Comparison of ENCODE assay signal across 1 cellular context in genomic region chr11:62805044-62805892, GRCh38.
TF ChIP-seq lines count a peak whose summit lies in the region.

Gene NXF1, minus strand, starts transcription at chr11:62805440. Its CDS starts 84 bp downstream, at chr11:62805356.

TF ChIP-seq in K562, 482 proteins besides CTCF, POLR2A, EP300 and RAD21 (continued from another document and continues in another):
- TF ChIP-seq ETS1 (conservative IDR thresholded peaks at IDR 0.05; ENCODE audit: control insufficient read depth, low read depth, low read length) (peak; percentile 69; the same call in 1 of the 2 replicates), ARNT (IDR thresholded peaks at IDR 0.05) (no peak), KDM2B (CRISPR knock-in tag; IDR thresholded peaks at IDR 0.05) (no peak), E4F1 (CRISPR knock-in tag; IDR thresholded peaks at IDR 0.05; ENCODE audit: borderline replicate concordance) (no peak), ZNF197 (CRISPR knock-in tag; IDR thresholded peaks at IDR 0.05; ENCODE audit: low read depth) (no peak), HOXB6 (CRISPR knock-in tag; IDR thresholded peaks at IDR 0.05; ENCODE audit: borderline replicate concordance) (peak; percentile 52; the same call in 1 of the 2 replicates), ZBTB5 (IDR thresholded peaks at IDR 0.05) (no peak), ELF4 (CRISPR knock-in tag; IDR thresholded peaks at IDR 0.05) (0 out of 2 replicates have a peak, but pooled peaks have one; percentile 34), CBFA2T3 (IDR thresholded peaks at IDR 0.05) (no peak), NEUROD1 (IDR thresholded peaks at IDR 0.05; ENCODE audit: borderline replicate concordance, low read depth, low read length, partially characterized antibody) (peak; percentile 65), ZNF407 (IDR thresholded peaks at IDR 0.05; ENCODE audit: low read depth) (no peak), ZFP30 (CRISPR knock-in tag; IDR thresholded peaks at IDR 0.05; ENCODE audit: borderline replicate concordance) (no peak), MAFG (tag; conservative IDR thresholded peaks at IDR 0.05) (no peak), ZNF232 (CRISPR knock-in tag; IDR thresholded peaks at IDR 0.05) (peak; percentile 91), ILF3 (IDR thresholded peaks at IDR 0.05; ENCODE audit: borderline replicate concordance) (peak; percentile 97; the same call in 1 of the 2 replicates), IFI16 (CRISPR knock-in tag; IDR thresholded peaks at IDR 0.05) (no peak), TEAD4 (IDR thresholded peaks at IDR 0.05; ENCODE audit: low read length) (peak; percentile 20; the same call in 1 of the 2 replicates), TEAD4 (CRISPR knock-in tag; IDR thresholded peaks at IDR 0.05; ENCODE audit: borderline replicate concordance) (no peak), NFIX (CRISPR knock-in tag; IDR thresholded peaks at IDR 0.05; ENCODE audit: low read depth) (no peak), CHD1 (IDR thresholded peaks at IDR 0.05; ENCODE audit: low read length) (peak; percentile 81), ZNF707 (CRISPR knock-in tag; conservative IDR thresholded peaks at IDR 0.05) (no peak), SFPQ (IDR thresholded peaks at IDR 0.05; ENCODE audit: low read depth, low read length) (no peak)
- TF ChIP-seq, protein P1, sequence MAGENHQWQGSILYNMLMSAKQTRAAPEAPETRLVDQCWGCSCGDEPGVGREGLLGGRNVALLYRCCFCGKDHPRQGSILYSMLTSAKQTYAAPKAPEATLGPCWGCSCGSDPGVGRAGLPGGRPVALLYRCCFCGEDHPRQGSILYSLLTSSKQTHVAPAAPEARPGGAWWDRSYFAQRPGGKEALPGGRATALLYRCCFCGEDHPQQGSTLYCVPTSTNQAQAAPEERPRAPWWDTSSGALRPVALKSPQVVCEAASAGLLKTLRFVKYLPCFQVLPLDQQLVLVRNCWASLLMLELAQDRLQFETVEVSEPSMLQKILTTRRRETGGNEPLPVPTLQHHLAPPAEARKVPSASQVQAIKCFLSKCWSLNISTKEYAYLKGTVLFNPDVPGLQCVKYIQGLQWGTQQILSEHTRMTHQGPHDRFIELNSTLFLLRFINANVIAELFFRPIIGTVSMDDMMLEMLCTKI (IDR thresholded peaks at IDR 0.05; ENCODE audit: partially characterized antibody): no peak
- TF ChIP-seq, protein P2, sequence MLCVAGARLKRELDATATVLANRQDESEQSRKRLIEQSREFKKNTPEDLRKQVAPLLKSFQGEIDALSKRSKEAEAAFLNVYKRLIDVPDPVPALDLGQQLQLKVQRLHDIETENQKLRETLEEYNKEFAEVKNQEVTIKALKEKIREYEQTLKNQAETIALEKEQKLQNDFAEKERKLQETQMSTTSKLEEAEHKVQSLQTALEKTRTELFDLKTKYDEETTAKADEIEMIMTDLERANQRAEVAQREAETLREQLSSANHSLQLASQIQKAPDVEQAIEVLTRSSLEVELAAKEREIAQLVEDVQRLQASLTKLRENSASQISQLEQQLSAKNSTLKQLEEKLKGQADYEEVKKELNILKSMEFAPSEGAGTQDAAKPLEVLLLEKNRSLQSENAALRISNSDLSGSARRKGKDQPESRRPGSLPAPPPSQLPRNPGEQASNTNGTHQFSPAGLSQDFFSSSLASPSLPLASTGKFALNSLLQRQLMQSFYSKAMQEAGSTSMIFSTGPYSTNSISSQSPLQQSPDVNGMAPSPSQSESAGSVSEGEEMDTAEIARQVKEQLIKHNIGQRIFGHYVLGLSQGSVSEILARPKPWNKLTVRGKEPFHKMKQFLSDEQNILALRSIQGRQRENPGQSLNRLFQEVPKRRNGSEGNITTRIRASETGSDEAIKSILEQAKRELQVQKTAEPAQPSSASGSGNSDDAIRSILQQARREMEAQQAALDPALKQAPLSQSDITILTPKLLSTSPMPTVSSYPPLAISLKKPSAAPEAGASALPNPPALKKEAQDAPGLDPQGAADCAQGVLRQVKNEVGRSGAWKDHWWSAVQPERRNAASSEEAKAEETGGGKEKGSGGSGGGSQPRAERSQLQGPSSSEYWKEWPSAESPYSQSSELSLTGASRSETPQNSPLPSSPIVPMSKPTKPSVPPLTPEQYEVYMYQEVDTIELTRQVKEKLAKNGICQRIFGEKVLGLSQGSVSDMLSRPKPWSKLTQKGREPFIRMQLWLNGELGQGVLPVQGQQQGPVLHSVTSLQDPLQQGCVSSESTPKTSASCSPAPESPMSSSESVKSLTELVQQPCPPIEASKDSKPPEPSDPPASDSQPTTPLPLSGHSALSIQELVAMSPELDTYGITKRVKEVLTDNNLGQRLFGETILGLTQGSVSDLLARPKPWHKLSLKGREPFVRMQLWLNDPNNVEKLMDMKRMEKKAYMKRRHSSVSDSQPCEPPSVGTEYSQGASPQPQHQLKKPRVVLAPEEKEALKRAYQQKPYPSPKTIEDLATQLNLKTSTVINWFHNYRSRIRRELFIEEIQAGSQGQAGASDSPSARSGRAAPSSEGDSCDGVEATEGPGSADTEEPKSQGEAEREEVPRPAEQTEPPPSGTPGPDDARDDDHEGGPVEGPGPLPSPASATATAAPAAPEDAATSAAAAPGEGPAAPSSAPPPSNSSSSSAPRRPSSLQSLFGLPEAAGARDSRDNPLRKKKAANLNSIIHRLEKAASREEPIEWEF (CRISPR knock-in tag; IDR thresholded peaks at IDR 0.05): no peak
- TF ChIP-seq, protein P3, sequence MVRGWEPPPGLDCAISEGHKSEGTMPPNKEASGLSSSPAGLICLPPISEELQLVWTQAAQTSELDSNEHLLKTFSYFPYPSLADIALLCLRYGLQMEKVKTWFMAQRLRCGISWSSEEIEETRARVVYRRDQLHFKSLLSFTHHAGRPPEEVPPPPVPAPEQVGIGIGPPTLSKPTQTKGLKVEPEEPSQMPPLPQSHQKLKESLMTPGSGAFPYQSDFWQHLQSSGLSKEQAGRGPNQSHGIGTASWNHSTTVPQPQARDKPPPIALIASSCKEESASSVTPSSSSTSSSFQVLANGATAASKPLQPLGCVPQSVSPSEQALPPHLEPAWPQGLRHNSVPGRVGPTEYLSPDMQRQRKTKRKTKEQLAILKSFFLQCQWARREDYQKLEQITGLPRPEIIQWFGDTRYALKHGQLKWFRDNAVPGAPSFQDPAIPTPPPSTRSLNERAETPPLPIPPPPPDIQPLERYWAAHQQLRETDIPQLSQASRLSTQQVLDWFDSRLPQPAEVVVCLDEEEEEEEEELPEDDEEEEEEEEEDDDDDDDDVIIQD (CRISPR knock-in tag; IDR thresholded peaks at IDR 0.05): no peak
- TF ChIP-seq, protein P4, sequence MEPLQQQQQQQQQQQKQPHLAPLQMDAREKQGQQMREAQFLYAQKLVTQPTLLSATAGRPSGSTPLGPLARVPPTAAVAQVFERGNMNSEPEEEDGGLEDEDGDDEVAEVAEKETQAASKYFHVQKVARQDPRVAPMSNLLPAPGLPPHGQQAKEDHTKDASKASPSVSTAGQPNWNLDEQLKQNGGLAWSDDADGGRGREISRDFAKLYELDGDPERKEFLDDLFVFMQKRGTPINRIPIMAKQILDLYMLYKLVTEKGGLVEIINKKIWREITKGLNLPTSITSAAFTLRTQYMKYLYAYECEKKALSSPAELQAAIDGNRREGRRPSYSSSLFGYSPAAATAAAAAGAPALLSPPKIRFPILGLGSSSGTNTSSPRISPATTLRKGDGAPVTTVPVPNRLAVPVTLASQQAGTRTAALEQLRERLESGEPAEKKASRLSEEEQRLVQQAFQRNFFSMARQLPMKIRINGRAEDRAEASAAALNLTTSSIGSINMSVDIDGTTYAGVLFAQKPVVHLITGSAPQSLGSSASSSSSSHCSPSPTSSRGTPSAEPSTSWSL (CRISPR knock-in tag; IDR thresholded peaks at IDR 0.05; ENCODE audit: borderline replicate concordance): no peak
